ENCODE assay signal across 9 cellular contexts in the genomic region with DNA sequence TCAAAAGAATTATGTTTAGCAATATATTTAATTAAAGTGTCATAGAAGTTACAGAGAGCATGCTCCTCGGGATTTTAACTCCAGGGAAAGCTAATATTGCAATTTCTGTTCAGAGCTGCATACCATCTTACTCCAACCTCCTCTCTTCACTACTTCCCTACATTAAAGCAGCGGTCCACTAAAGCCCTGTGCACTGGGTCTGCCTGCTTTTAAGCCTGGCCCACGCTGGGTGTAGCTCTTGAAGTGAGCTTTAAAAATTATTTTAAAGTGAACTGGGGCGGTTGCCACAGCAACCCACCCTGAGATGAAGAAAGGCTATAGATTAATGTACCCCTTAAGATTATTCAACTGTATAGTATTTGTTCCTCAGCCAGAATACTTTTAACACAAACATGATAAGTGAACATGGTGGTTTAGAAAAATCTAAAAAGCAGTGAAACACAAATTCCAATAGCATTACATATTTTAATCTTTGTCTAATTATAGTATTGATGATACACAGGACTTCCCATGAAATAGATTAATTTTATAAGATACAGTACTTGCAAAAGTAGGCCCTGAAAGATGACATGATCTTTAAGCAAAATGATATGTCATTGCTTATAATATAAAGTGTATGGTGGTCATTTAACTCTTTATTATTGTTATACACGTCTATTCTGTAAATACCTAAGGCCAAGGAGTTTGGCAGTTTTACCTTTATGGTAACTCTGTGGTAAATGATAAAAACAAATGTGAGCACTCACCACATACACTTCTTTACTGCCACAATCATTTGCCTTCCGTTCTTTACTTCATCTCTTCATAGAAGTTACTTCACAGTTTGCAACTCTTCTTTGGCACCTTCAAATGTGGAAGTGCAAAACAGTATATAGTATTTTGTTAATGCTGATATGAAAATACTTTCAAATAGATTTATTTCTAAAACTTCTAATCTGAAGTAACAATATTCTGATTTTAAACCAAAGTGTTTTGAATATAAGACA. TPM values are rescaled to one million over a fixed set of nuclear protein-coding genes. Genes with fewer than 3 reads are reported as not detected.
A peak's percentile ranks its signal among the peaks of the same experiment; 100 is the strongest.
DNase-seq lines count a peak whose midpoint lies in the region; ATAC-seq, FAIRE-seq and TF ChIP-seq lines count a peak whose summit lies in the region.
"Had no signal": no experiment of that assay in that cellular context is flagged by ENCODE, and none has a peak within 500 bp of the region (broad histone marks: within the 10 kb centered on the region; RNA-seq: fewer than 3 reads in every experiment).

No MANE protein-coding gene starts in this region.

- peaks cover 21% of the 10 kb centered on the region for H3K4me1 Mint-ChIP-seq in dendritic cell treated with granulocyte-macrophage colony-stimulating factor and Interleukin-4, amounts not matched to agents 40 ng/mL and 50 ng/mL, for 4 days (ENCODE audit: low read depth)

- peaks cover 4% of the 10 kb centered on the region for H3K4me1 ChIP-seq in foreskin keratinocyte

- H3K27me3 Mint-ChIP-seq in dendritic cell treated with granulocyte-macrophage colony-stimulating factor and Interleukin-4, amounts not matched to agents 40 ng/mL and 50 ng/mL, for 4 days = peaks cover 6% of the 10 kb centered on the region

- peaks cover 32% of the 10 kb centered on the region for H3K36me3 Mint-ChIP-seq in dendritic cell treated with granulocyte-macrophage colony-stimulating factor and Interleukin-4, amounts not matched to agents 40 ng/mL and 50 ng/mL, for 4 days (ENCODE audit: low read depth)

- peak overlapping the region in 1 of 7 experiments; percentile 12 for H3K4me3 ChIP-seq in skin epidermis

- no peak for TF ChIP-seq CTCF in foreskin keratinocyte (conservative IDR thresholded peaks at IDR 0.05)

- peak overlapping the region; percentile 73 for H3K27ac Mint-ChIP-seq in dendritic cell treated with granulocyte-macrophage colony-stimulating factor and Interleukin-4, amounts not matched to agents 40 ng/mL and 50 ng/mL, for 4 days

- no peaks in the 10 kb centered on the region for H3K9me3 Mint-ChIP-seq in dendritic cell treated with granulocyte-macrophage colony-stimulating factor and Interleukin-4, amounts not matched to agents 40 ng/mL and 50 ng/mL, for 4 days

- DNase-seq in Kasumi-1 (lab: John Stamatoyannopoulos, UW) (peak; percentile 43 to 47), foreskin keratinocyte (no peak), HTR-8/SVneo (ENCODE audit: insufficient read length, low spot score) (no peak), NK-92 (lab: John Stamatoyannopoulos, UW; ENCODE audit: unreplicated experiment) (no peak)
- no peak for DNase-seq in stimulated activated CD4-positive, alpha-beta T cell treated with anti-CD3 and anti-CD28 coated beads, Interleukin-4, amount 100 ng/mL, for 1 hour

- peak overlapping the region in 14 of 21 experiments; percentile 13 to 88 (median 52) for H3K27ac ChIP-seq in skin epidermis
- no peak overlapping the region for H3K27ac ChIP-seq in foreskin keratinocyte

- TF ChIP-seq POLR2A in GM18505 (IDR thresholded peaks at IDR 0.05; ENCODE audit: borderline replicate concordance, extremely low read depth, insufficient read depth, insufficient read length) = peak; percentile 17

- intact Hi-C loops in dendritic cell treated with granulocyte-macrophage colony-stimulating factor and Interleukin-4, amounts not matched to agents 40 ng/mL and 50 ng/mL, for 4 days (cut with micrococcal nuclease) = loop anchor here (5.0 to 10.0 kb wide), 3 partner anchors 122 to 1638 kb away; a partner anchor contains a TSS

- ATAC-seq in GM18505 (IDR thresholded peaks at IDR 0.05; ENCODE audit: unreplicated experiment) = no peak
- ATAC-seq in foreskin keratinocyte = no peak

- H3K27me3 ChIP-seq in foreskin keratinocyte = peaks cover 40% of the 10 kb centered on the region

- H3K4me3 Mint-ChIP-seq in dendritic cell treated with granulocyte-macrophage colony-stimulating factor and Interleukin-4, amounts not matched to agents 40 ng/mL and 50 ng/mL, for 4 days = no peak overlapping the region

- FAIRE-seq in HTR-8/SVneo (lab: Jason Lieb, UNC) = no peak
- FAIRE-seq: endometrium had no signal

RNA-seq across cellular contexts. Expression of a gene that starts 4.1 kb away (rescaled TPM):
- total RNA-seq in foreskin keratinocyte = 0.41 and 0.56 TPM in 2 replicates
- 0.09 TPM in 2 replicates for polyA plus RNA-seq in foreskin keratinocyte

Comparison
In these comparisons a context has a peak if more than half of its experiments do, and no peak if none do; other contexts are left out.
1. DNase-seq: peak in Kasumi-1 (2 of 2); none in foreskin keratinocyte (0 of 2), stimulated activated CD4-positive, alpha-beta T cell treated with anti-CD3 and anti-CD28 coated beads, Interleukin-4, amount 100 ng/mL, for 1 hour (single experiment), HTR-8/SVneo (single experiment) and NK-92 (single experiment).